ENCODE assay signal across 1 cellular context in the genomic region with DNA sequence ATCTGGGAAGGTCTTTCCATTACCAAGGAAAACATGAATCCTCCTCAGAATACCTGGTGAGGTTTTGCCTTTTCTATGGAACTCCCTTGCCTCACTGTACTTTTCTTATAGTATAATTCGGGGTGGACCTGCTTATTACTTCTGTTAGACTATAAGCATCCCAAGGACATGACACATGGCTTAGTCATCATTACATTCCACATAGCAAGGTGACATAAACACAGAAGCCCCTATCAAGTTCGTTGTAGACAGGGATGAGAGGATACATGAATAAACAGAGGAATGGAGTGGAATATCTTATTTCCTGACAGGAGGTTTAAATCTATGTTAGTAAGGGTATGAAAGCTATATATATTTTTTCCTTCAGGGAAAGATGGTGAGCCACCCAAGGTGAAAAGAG.
TF ChIP-seq lines count a peak whose summit lies in the region.

No MANE protein-coding gene starts in this region.

TF ChIP-seq in SK-N-SH treated with all-trans-retinoic acid at 6 μM for 48 hours, 23 proteins besides CTCF, POLR2A, EP300 and RAD21 (continued from another document):
- TF ChIP-seq, protein P1, sequence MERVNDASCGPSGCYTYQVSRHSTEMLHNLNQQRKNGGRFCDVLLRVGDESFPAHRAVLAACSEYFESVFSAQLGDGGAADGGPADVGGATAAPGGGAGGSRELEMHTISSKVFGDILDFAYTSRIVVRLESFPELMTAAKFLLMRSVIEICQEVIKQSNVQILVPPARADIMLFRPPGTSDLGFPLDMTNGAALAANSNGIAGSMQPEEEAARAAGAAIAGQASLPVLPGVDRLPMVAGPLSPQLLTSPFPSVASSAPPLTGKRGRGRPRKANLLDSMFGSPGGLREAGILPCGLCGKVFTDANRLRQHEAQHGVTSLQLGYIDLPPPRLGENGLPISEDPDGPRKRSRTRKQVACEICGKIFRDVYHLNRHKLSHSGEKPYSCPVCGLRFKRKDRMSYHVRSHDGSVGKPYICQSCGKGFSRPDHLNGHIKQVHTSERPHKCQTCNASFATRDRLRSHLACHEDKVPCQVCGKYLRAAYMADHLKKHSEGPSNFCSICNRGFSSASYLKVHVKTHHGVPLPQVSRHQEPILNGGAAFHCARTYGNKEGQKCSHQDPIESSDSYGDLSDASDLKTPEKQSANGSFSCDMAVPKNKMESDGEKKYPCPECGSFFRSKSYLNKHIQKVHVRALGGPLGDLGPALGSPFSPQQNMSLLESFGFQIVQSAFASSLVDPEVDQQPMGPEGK (CRISPR knock-in tag; IDR thresholded peaks at IDR 0.05; ENCODE audit: borderline replicate concordance), result no peak
- TF ChIP-seq ZNF70 (CRISPR knock-in tag; IDR thresholded peaks at IDR 0.05) (no peak), CSDC2 (CRISPR knock-in tag; IDR thresholded peaks at IDR 0.05) (no peak)
